Comparison of ENCODE assay signal across 8 cellular contexts in genomic region chr6:6696867-6697531, GRCh38.
DNase-seq lines count a peak whose midpoint lies in the region; ATAC-seq and TF ChIP-seq lines count a peak whose summit lies in the region.

No MANE protein-coding gene starts in this region.

- H3K36me3 Mint-ChIP-seq in nephron (ENCODE audit: low read depth), result no peaks in the 10 kb centered on the region

- H3K4me3 Mint-ChIP-seq in nephron, result no peak overlapping the region

- H3K27ac Mint-ChIP-seq in nephron, result peak overlapping the region; percentile 26 to 86 (median 63)

- no peaks in the 10 kb centered on the region for H4K20me1 ChIP-seq in DND-41 (ENCODE audit: insufficient read depth, low read length)

- H3K4me1 ChIP-seq in DND-41 (ENCODE audit: insufficient read depth, low read length) (peaks cover 55% of the 10 kb centered on the region), esophagus (ENCODE audit: control insufficient read depth in 2 of 2, insufficient read depth in 2 of 2, low read length in 1 of 2) (peaks cover 3 to 28% of the 10 kb centered on the region in 2 donors)

- peak overlapping the region; percentile 36 for H3K9ac ChIP-seq in DND-41 (ENCODE audit: low read depth, low read length)

- peaks cover 69% of the 10 kb centered on the region for H3K4me1 Mint-ChIP-seq in nephron

- DNase-seq in DND-41 (peak; percentile 76), KBM-7 (peak; percentile 95), RPMI8226 (peak; percentile 66), mucosa of gallbladder (ENCODE audit: low spot score) (no peak), coronary artery (ENCODE audit: low spot score) (no peak)

- ATAC-seq in DND-41 (ENCODE audit: insufficient read depth, low read depth) (no peak), GM21515 (IDR thresholded peaks at IDR 0.05; ENCODE audit: unreplicated experiment) (no peak)

- peak; percentile 92 for TF ChIP-seq CTCF in DND-41 (IDR thresholded peaks at IDR 0.05; ENCODE audit: borderline replicate concordance, extremely low read depth, low read length, poor library complexity, severe bottlenecking)
- peak; percentile 81 to 86 (median 84) for TF ChIP-seq CTCF in nephron (IDR thresholded peaks at IDR 0.05; ENCODE audit: unreplicated experiment in 3 of 3)
- no peak for TF ChIP-seq CTCF in coronary artery (IDR thresholded peaks at IDR 0.05)

- H3K27me3 ChIP-seq in DND-41 (ENCODE audit: insufficient read depth, low read length, poor library complexity), result no peaks in the 10 kb centered on the region
- H3K27me3 ChIP-seq in esophagus (ENCODE audit: control insufficient read depth in 1 of 2, insufficient read depth in 2 of 2, low read length in 2 of 2), result no peaks in the 10 kb centered on the region

- no peak overlapping the region for H2AFZ ChIP-seq in DND-41 (ENCODE audit: low read depth, low read length)

- WGBS in esophagus, 2 donors, result 46 to 51% methylated on average over 9 of the region's 9 CpGs

- H3K9me3 Mint-ChIP-seq in nephron, result peaks cover 6% of the 10 kb centered on the region

- H3K36me3 ChIP-seq in DND-41 (ENCODE audit: insufficient read depth, low read length) (peaks cover 36% of the 10 kb centered on the region), esophagus (ENCODE audit: control insufficient read depth in 2 of 2, insufficient read depth in 2 of 2, low read length in 1 of 2) (no peaks in the 10 kb centered on the region)

- in situ Hi-C loops in KBM-7 (cut with MboI; ENCODE audit: low pct_unique_long_range_greater_than_20kb, low sequenced_read_pairs), result no loop called here

- peaks cover 27% of the 10 kb centered on the region for H3K27me3 Mint-ChIP-seq in nephron (ENCODE audit: low read depth)

- H3K4me3 ChIP-seq in DND-41 (ENCODE audit: low read depth in 1 of 2, low read length in 2 of 2), result no peak overlapping the region
- no peak overlapping the region for H3K4me3 ChIP-seq in esophagus (ENCODE audit: low read depth in 1 of 2, low read length in 2 of 2)
- no peak overlapping the region for H3K4me3 ChIP-seq in coronary artery

- H3K9me3 ChIP-seq in DND-41 (ENCODE audit: insufficient read depth, low read length, severe bottlenecking), result peaks cover under 1% of the 10 kb centered on the region
- no peaks in the 10 kb centered on the region for H3K9me3 ChIP-seq in esophagus (ENCODE audit: control insufficient read depth in 2 of 2, insufficient read depth in 1 of 2, low read depth in 1 of 2, low read length in 1 of 2)

- H3K27ac ChIP-seq in DND-41 (ENCODE audit: low read length) (peak overlapping the region; percentile 93), esophagus (ENCODE audit: low read depth in 2 of 2, low read length in 1 of 2) (peak overlapping the region; percentile 93 to 97), coronary artery (no peak overlapping the region)

- peak overlapping the region; percentile 61 for H3K4me2 ChIP-seq in DND-41 (ENCODE audit: insufficient read depth, low read length)

- peaks cover 51% of the 10 kb centered on the region for H3K79me2 ChIP-seq in DND-41 (ENCODE audit: insufficient read depth, low read length)

Comparison
In these comparisons a context has a peak if more than half of its experiments do, and no peak if none do; other contexts are left out.
1. DNase-seq: peak in DND-41 (single experiment), KBM-7 (single experiment) and RPMI8226 (single experiment); none in mucosa of gallbladder (single experiment) and coronary artery (single experiment).
2. H3K27ac ChIP-seq: peak in DND-41 (single experiment) and esophagus (2 of 2); none in coronary artery (0 of 2).